ENCODE assay signal across 8 cellular contexts in the genomic region with DNA sequence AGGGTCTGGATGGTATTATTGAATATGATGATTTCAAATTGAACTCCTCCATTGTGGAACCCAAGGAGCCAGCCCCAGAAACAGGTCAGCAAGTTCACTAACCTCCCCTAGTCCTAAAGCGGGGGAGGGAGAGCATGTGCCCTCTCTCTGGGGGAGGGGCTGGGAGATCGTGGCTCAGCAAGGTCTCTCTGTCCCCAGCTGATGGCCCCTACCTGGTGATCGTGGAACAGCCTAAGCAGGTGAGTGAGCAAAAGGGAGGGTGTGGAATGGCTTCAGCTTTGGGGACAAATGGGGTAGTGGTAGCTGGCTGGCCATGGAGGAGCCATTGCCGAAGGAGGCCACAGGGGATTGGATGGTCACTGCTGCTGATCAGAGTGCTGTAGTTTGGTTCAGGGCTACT. TPM values are rescaled to one million over a fixed set of nuclear protein-coding genes. Genes with fewer than 3 reads are reported as not detected.
A peak's percentile ranks its signal among the peaks of the same experiment; 100 is the strongest.
DNase-seq lines count a peak whose midpoint lies in the region; ATAC-seq and TF ChIP-seq lines count a peak whose summit lies in the region.

No MANE protein-coding gene starts in this region.

- H3K27me3 ChIP-seq in cardiac muscle cell (peaks cover 13% of the 10 kb centered on the region), breast epithelium (no peaks in the 10 kb centered on the region)

- H3K9me3 ChIP-seq in cardiac muscle cell (ENCODE audit: low read depth) (no peaks in the 10 kb centered on the region), breast epithelium (no peaks in the 10 kb centered on the region), mucosa of descending colon (no peaks in the 10 kb centered on the region)

- TF ChIP-seq CTCF in cardiac muscle cell (IDR thresholded peaks at IDR 0.05; ENCODE audit: low read depth, low read length) (no peak), breast epithelium (IDR thresholded peaks at IDR 0.05) (no peak), mucosa of descending colon (IDR thresholded peaks at IDR 0.05) (no peak)

- no peak for TF ChIP-seq POLR2A in breast epithelium (IDR thresholded peaks at IDR 0.05)

- DNase-seq in cardiac muscle cell (ENCODE audit: low read depth in 1 of 2, low spot score in 1 of 2) = no peak
- DNase-seq in Right ventricle myocardium inferior (ENCODE audit: missing footprints) = no peak
- no peak for DNase-seq in breast epithelium (ENCODE audit: low spot score in 2 of 2)
- DNase-seq in mucosa of descending colon = peak in 2 of 3 donors; percentile 41 to 42
- DNase-seq in UCSD-AML1 (lab: John Stamatoyannopoulos, UW; ENCODE audit: unreplicated experiment) = no peak
- no peak for DNase-seq in NCI-H2081 treated with DMSO at 0.1 percent for 48 hours (lab: John Stamatoyannopoulos, UW)
- no peak for DNase-seq in CD1c-positive myeloid dendritic cell (ENCODE audit: extremely low spot score)
- DNase-seq in hypothalamus (lab: John Stamatoyannopoulos, UW) = no peak

- ATAC-seq in Right ventricle myocardium inferior = no peak
- no peak for ATAC-seq in mucosa of descending colon

- H3K27ac ChIP-seq in cardiac muscle cell (no peak overlapping the region), breast epithelium (peak overlapping the region; percentile 96 to 97)

- H3K4me1 ChIP-seq in cardiac muscle cell (ENCODE audit: low read depth) (peaks cover 2% of the 10 kb centered on the region), breast epithelium (peaks cover 4 to 11% of the 10 kb centered on the region in 2 donors), mucosa of descending colon (ENCODE audit: low read depth) (peaks cover 22% of the 10 kb centered on the region)

- peak overlapping the region; percentile 75 for H3K4me3 ChIP-seq in cardiac muscle cell
- peak overlapping the region; percentile 63 to 82 (median 73) for H3K4me3 ChIP-seq in breast epithelium
- H3K4me3 ChIP-seq in mucosa of descending colon = no peak overlapping the region

- H3K36me3 ChIP-seq in cardiac muscle cell (no peaks in the 10 kb centered on the region), breast epithelium (no peaks in the 10 kb centered on the region), mucosa of descending colon (ENCODE audit: low read depth) (no peaks in the 10 kb centered on the region)

- intact Hi-C loops in Right ventricle myocardium inferior (cut with DNase I) (loop anchor here (5.0 kb wide), 1 partner anchor 106 kb away; the partner anchor contains the start of genes ACTR1A and SUFU), breast epithelium (cut with DNase I; ENCODE audit: low total_unique reads) (no loop called here), mucosa of descending colon (cut with DNase I, micrococcal nuclease) (no loop called here)

RNA-seq across cellular contexts. Expression of gene NFKB2, which starts 0.7 kb away (rescaled TPM):
- total RNA-seq in cardiac muscle cell (21.5 and 29.8 TPM in 2 replicates), Right ventricle myocardium inferior (15.1 TPM), breast epithelium (10 to 100 TPM; 11.0 to 21.0 (median 18.9) TPM), mucosa of descending colon (10 to 100 TPM; 26.9 to 72.2 (median 29.0) TPM)
- polyA plus RNA-seq in cardiac muscle cell = 10.6 and 10.8 TPM in 2 replicates

RNA-seq across cellular contexts. Expression of gene PSD, which starts 22.3 kb away (rescaled TPM):
- total RNA-seq in cardiac muscle cell (19.8 and 24.7 TPM in 2 replicates), Right ventricle myocardium inferior (0.49 TPM), breast epithelium (10 to 100 TPM in 1 of 3 donors, 1 to 10 TPM in 1, under 1 TPM in 1; 0.96 to 13.4 (median 6.3) TPM), mucosa of descending colon (100 to 1,000 TPM in 1 of 3 donors, 10 to 100 TPM in 1, 1 to 10 TPM in 1; 8.2 to 228 (median 11.4) TPM)
- polyA plus RNA-seq in cardiac muscle cell = 13.2 and 18.5 TPM in 2 replicates

RNA-seq across cellular contexts. Expression of gene FBXL15, which starts 24.4 kb away (rescaled TPM):
- total RNA-seq in cardiac muscle cell (36.3 and 46.6 TPM in 2 replicates), Right ventricle myocardium inferior (8.4 TPM), breast epithelium (10 to 100 TPM; 16.8 to 24.8 (median 21.0) TPM), mucosa of descending colon (10 to 100 TPM; 18.3 to 27.7 (median 20.5) TPM)
- 40.9 and 46.3 TPM in 2 replicates for polyA plus RNA-seq in cardiac muscle cell

RNA-seq across cellular contexts. Expression of gene CUEDC2, which starts 36.1 kb away (rescaled TPM):
- total RNA-seq in cardiac muscle cell (113 and 134 TPM in 2 replicates), Right ventricle myocardium inferior (84.5 TPM), breast epithelium (10 to 100 TPM; 49.8 to 54.4 (median 50.3) TPM), mucosa of descending colon (10 to 100 TPM; 26.6 to 51.9 (median 29.2) TPM)
- 190 and 193 TPM in 2 replicates for polyA plus RNA-seq in cardiac muscle cell

RNA-seq across cellular contexts. Expression of gene C10orf95, which starts 55.1 kb away (rescaled TPM):
- total RNA-seq in cardiac muscle cell = not detected in 2 replicates
- 1.7 and 2.0 TPM in 2 replicates for polyA plus RNA-seq in cardiac muscle cell
- total RNA-seq in Right ventricle myocardium inferior = not detected
- under 1 TPM in 2 of 3 donors, not detected in 1; 0.33 to 0.59 TPM for total RNA-seq in breast epithelium
- 1 to 10 TPM in 2 of 3 donors, under 1 TPM in 1; 0.41 to 2.3 (median 2.0) TPM for total RNA-seq in mucosa of descending colon

Comparison
In these comparisons a context has a peak if more than half of its experiments do, and no peak if none do; other contexts are left out.
1. DNase-seq: peak in mucosa of descending colon (2 of 3); none in cardiac muscle cell (0 of 2), Right ventricle myocardium inferior (single experiment), breast epithelium (0 of 2), UCSD-AML1 (single experiment), NCI-H2081 treated with DMSO at 0.1 percent for 48 hours (single experiment), CD1c-positive myeloid dendritic cell (single experiment) and hypothalamus (0 of 51).